In the genomic region with DNA sequence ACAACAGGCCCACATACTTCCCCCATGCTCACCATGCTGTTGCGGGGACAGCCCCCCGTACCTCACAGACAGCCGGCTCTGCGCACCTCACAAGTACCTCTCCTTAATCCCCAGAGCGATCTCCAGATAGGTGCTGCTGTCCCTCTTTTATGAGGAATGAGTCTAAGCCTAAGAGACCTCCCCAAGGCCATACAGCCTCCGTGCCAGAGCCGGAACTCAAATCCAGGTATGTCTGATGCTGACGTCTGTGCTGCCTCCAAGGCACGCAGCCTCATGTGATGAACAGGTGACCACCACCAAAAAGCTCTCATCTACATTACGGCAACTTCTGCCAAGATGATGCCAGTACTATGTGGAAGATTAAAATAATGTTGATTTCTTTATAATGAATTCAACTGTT, we compare ENCODE assay signal across 23 cellular contexts.
A peak's percentile ranks its signal among the peaks of the same experiment; 100 is the strongest.
DNase-seq lines count a peak whose midpoint lies in the region; ATAC-seq and TF ChIP-seq lines count a peak whose summit lies in the region.
"Had no signal": no experiment of that assay in that cellular context is flagged by ENCODE, and none has a peak within 500 bp of the region (broad histone marks: within the 10 kb centered on the region; RNA-seq: fewer than 3 reads in every experiment).

No MANE protein-coding gene starts in this region.

- no peak for DNase-seq in CD4-positive, alpha-beta T cell
- DNase-seq in nephron progenitor cell (no peak), NCI-H526 treated with DMSO at 0.1 percent for 48 hours (lab: John Stamatoyannopoulos, UW) (no peak), NCI-H1417 (lab: John Stamatoyannopoulos, UW) (no peak), COLO829 (ENCODE audit: low spot score) (no peak)
- no peak for DNase-seq in stimulated activated effector memory CD8-positive, alpha-beta T cell treated with anti-CD3 and anti-CD28 coated beads, Interleukin-12 subunit alpha, Interleukin-12 subunit beta, amount 100 ng/mL, for 72 hours (ENCODE audit: low spot score in 2 of 2)
- DNase-seq: Calu3, DMS153, MG63, NCI-H1417 treated with DMSO at 0.1 percent for 48 hours, NCI-H1930, NCI-H2227 treated with DMSO at 0.1 percent for 48 hours, NCI-H510A, NCI-H82, SIG-M5 had no signal

- H3K27me3 Mint-ChIP-seq in CD4-positive, alpha-beta T cell: no peaks in the 10 kb centered on the region
- H3K27me3 Mint-ChIP-seq in brain: no peaks in the 10 kb centered on the region
- H3K27me3 Mint-ChIP-seq in nephron progenitor cell (ENCODE audit: low read depth, poor library complexity): no peaks in the 10 kb centered on the region
- H3K27me3 Mint-ChIP-seq: B cell had no signal

- H3K9me3 ChIP-seq in CD4-positive, alpha-beta T cell (ENCODE audit: control insufficient read depth, low read length): no peaks in the 10 kb centered on the region
- H3K9me3 ChIP-seq: A549, MG63 had no signal

- intact Hi-C loops in CD4-positive, alpha-beta T cell (cut with DNase I, micrococcal nuclease): no loop called here

- peaks cover 12% of the 10 kb centered on the region for H3K4me1 Mint-ChIP-seq in CD4-positive, alpha-beta T cell (ENCODE audit: low read depth)
- H3K4me1 Mint-ChIP-seq in brain (peaks cover 55% of the 10 kb centered on the region), nephron progenitor cell (peaks cover 39% of the 10 kb centered on the region)
- peaks cover 25% of the 10 kb centered on the region for H3K4me1 Mint-ChIP-seq in stimulated activated effector memory CD8-positive, alpha-beta T cell treated with anti-CD3 and anti-CD28 coated beads, Interleukin-12 subunit alpha, Interleukin-12 subunit beta, amount 100 ng/mL, for 72 hours
- H3K4me1 Mint-ChIP-seq: B cell, CD14-positive monocyte had no signal

- TF ChIP-seq CTCF in CD4-positive, alpha-beta T cell (IDR thresholded peaks at IDR 0.05): no peak
- TF ChIP-seq CTCF in brain (conservative IDR thresholded peaks at IDR 0.05): no peak
- TF ChIP-seq CTCF in nephron progenitor cell (IDR thresholded peaks at IDR 0.05): no peak

- CTCF ChIA-PET in CD4-positive, alpha-beta T cell (lab: Charles Lee): no interaction called here

- H3K36me3 Mint-ChIP-seq in CD4-positive, alpha-beta T cell (ENCODE audit: low read depth): peaks cover 7% of the 10 kb centered on the region
- H3K36me3 Mint-ChIP-seq in brain (peaks cover 4% of the 10 kb centered on the region), nephron progenitor cell (ENCODE audit: low read depth) (peaks cover 22% of the 10 kb centered on the region)
- no peaks in the 10 kb centered on the region for H3K36me3 Mint-ChIP-seq in stimulated activated effector memory CD8-positive, alpha-beta T cell treated with anti-CD3 and anti-CD28 coated beads, Interleukin-12 subunit alpha, Interleukin-12 subunit beta, amount 100 ng/mL, for 72 hours

- no peak for ATAC-seq in CD4-positive, alpha-beta T cell (ENCODE audit: poor library complexity)
- ATAC-seq in stimulated activated effector memory CD8-positive, alpha-beta T cell treated with anti-CD3 and anti-CD28 coated beads, Interleukin-12 subunit alpha, Interleukin-12 subunit beta, amount 100 ng/mL, for 72 hours: no peak
- ATAC-seq: HepG2, K562 had no signal

- no peaks in the 10 kb centered on the region for H3K9me3 Mint-ChIP-seq in CD4-positive, alpha-beta T cell
- H3K9me3 Mint-ChIP-seq in brain (peaks cover 0 to 2% (median 1%) of the 10 kb centered on the region in 5 experiments), nephron progenitor cell (peaks cover 4% of the 10 kb centered on the region)
- H3K9me3 Mint-ChIP-seq in stimulated activated effector memory CD8-positive, alpha-beta T cell treated with anti-CD3 and anti-CD28 coated beads, Interleukin-12 subunit alpha, Interleukin-12 subunit beta, amount 100 ng/mL, for 72 hours: no peaks in the 10 kb centered on the region

- H3K4me3 Mint-ChIP-seq in CD4-positive, alpha-beta T cell: no peak overlapping the region
- H3K4me3 Mint-ChIP-seq in brain (peak overlapping the region in 1 of 5 experiments; percentile 50), nephron progenitor cell (no peak overlapping the region)
- no peak overlapping the region for H3K4me3 Mint-ChIP-seq in stimulated activated effector memory CD8-positive, alpha-beta T cell treated with anti-CD3 and anti-CD28 coated beads, Interleukin-12 subunit alpha, Interleukin-12 subunit beta, amount 100 ng/mL, for 72 hours
- H3K4me3 Mint-ChIP-seq: B cell, CD14-positive monocyte, H9 had no signal

- H3K27ac ChIP-seq in CD4-positive, alpha-beta T cell (ENCODE audit: low read depth, low read length): no peak overlapping the region
- H3K27ac ChIP-seq: A549, HL-60 had no signal

- POLR2A ChIA-PET in CD4-positive, alpha-beta T cell (lab: Charles Lee): no interaction called here

- H3K27ac Mint-ChIP-seq in CD4-positive, alpha-beta T cell: peak overlapping the region; percentile 10
- H3K27ac Mint-ChIP-seq in brain (peak overlapping the region; percentile 15 to 95 (median 66)), nephron progenitor cell (peak overlapping the region; percentile 50)
- peak overlapping the region; percentile 77 for H3K27ac Mint-ChIP-seq in stimulated activated effector memory CD8-positive, alpha-beta T cell treated with anti-CD3 and anti-CD28 coated beads, Interleukin-12 subunit alpha, Interleukin-12 subunit beta, amount 100 ng/mL, for 72 hours
- H3K27ac Mint-ChIP-seq: B cell had no signal

- no peaks in the 10 kb centered on the region for H3K27me3 ChIP-seq in CD4-positive, alpha-beta T cell (ENCODE audit: control insufficient read depth, insufficient read depth, low read length)
- H3K27me3 ChIP-seq: MG63 had no signal

Comparison
In these comparisons a context has a peak if more than half of its experiments do, and no peak if none do; other contexts are left out.
1. H3K27ac Mint-ChIP-seq: peak in every context shown above with its lines; median percentile 77 in stimulated activated effector memory CD8-positive, alpha-beta T cell treated with anti-CD3 and anti-CD28 coated beads, Interleukin-12 subunit alpha, Interleukin-12 subunit beta, amount 100 ng/mL, for 72 hours; 66 in brain; 50 in nephron progenitor cell; 10 in CD4-positive, alpha-beta T cell.